ENCODE assay signal across 13 cellular contexts in the genomic region with DNA sequence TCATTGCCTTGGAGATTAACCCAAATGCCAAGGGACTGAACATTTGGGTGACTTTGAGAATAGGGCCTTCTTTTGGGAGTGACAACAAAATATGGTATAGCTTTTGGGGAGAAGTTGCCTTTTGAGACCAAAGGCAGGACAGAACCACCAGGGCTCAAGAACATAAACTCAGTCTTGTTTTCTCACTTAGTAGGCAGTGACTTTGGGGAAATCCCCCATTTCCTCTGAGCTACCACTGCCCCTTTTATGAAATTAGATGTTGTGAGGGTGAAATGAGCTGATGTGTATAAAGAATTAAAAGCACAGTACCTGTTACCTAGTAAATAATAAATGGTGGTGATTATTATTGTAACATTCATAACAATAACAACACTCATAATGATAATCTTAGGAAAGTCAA. TPM values are rescaled to one million over a fixed set of nuclear protein-coding genes. Genes with fewer than 3 reads are reported as not detected.
A peak's percentile ranks its signal among the peaks of the same experiment; 100 is the strongest.
DNase-seq lines count a peak whose midpoint lies in the region; ATAC-seq and TF ChIP-seq lines count a peak whose summit lies in the region.
"Had no signal": no experiment of that assay in that cellular context is flagged by ENCODE, and none has a peak within 500 bp of the region (broad histone marks: within the 10 kb centered on the region; RNA-seq: fewer than 3 reads in every experiment).

No MANE protein-coding gene starts in this region.

- no peaks in the 10 kb centered on the region for H3K27me3 Mint-ChIP-seq in CD8-positive, alpha-beta T cell (ENCODE audit: low read depth)

- H3K4me3 Mint-ChIP-seq in CD8-positive, alpha-beta T cell = no peak overlapping the region

- H3K4me3 ChIP-seq in CD8-positive, alpha-beta T cell (ENCODE audit: low read depth, low read length) = no peak overlapping the region
- H3K4me3 ChIP-seq in HL-60 (replicated peaks; ENCODE audit: insufficient read depth, low read length) (no peak overlapping the region), aorta (ENCODE audit: low read length in 2 of 2) (no peak overlapping the region)
- H3K4me3 ChIP-seq: cardiac muscle cell, right atrium auricular region, tibial artery had no signal

- no peaks in the 10 kb centered on the region for H3K27me3 ChIP-seq in CD8-positive, alpha-beta T cell (ENCODE audit: insufficient read depth, low read length)
- H3K27me3 ChIP-seq in HL-60 (ENCODE audit: insufficient read depth, poor library complexity, severe bottlenecking) = no peaks in the 10 kb centered on the region
- H3K27me3 ChIP-seq in aorta (ENCODE audit: control insufficient read depth in 1 of 2, insufficient read depth in 2 of 2, low read length in 1 of 2) = no peaks in the 10 kb centered on the region
- H3K27me3 ChIP-seq: cardiac muscle cell, right atrium auricular region, tibial artery had no signal

- no peak overlapping the region for H3K27ac ChIP-seq in CD8-positive, alpha-beta T cell (ENCODE audit: low read depth, low read length)
- H3K27ac ChIP-seq in HL-60 (replicated peaks) (peak overlapping the region; percentile 81), aorta (ENCODE audit: low read depth in 1 of 2, low read length in 2 of 2) (no peak overlapping the region), caudate nucleus (ENCODE audit: low read depth, low read length) (no peak overlapping the region)
- H3K27ac ChIP-seq: cardiac muscle cell, right atrium auricular region, tibial artery had no signal

- intact Hi-C loops in CD8-positive, alpha-beta T cell (cut with DNase I, micrococcal nuclease) = loop anchor here in 1 of 2 experiments (5.0 kb wide), 1 partner anchor 35 kb away; the partner anchor contains the start of gene GPD2
- intact Hi-C loops in aorta (cut with DNase I) = no loop called here

- H3K27ac Mint-ChIP-seq in CD8-positive, alpha-beta T cell = no peak overlapping the region

- H3K4me1 Mint-ChIP-seq in CD8-positive, alpha-beta T cell (ENCODE audit: low read depth) = peaks cover 52% of the 10 kb centered on the region

- peak; percentile 62 for ATAC-seq in CD8-positive, alpha-beta T cell
- ATAC-seq in GM18907 (IDR thresholded peaks at IDR 0.05; ENCODE audit: unreplicated experiment) = peak; percentile 55
- peak; percentile 34 for ATAC-seq in HG02852 (IDR thresholded peaks at IDR 0.05; ENCODE audit: unreplicated experiment)
- ATAC-seq in aorta (ENCODE audit: low FRiP score) = no peak
- no peak for ATAC-seq in GM21447 (IDR thresholded peaks at IDR 0.05; ENCODE audit: unreplicated experiment)

- H3K36me3 ChIP-seq in CD8-positive, alpha-beta T cell (ENCODE audit: insufficient read depth, low read length) = no peaks in the 10 kb centered on the region
- no peaks in the 10 kb centered on the region for H3K36me3 ChIP-seq in aorta (ENCODE audit: control insufficient read depth in 1 of 2, insufficient read depth in 2 of 2, low read length in 1 of 2)
- H3K36me3 ChIP-seq: cardiac muscle cell, right atrium auricular region, tibial artery had no signal

- TF ChIP-seq CTCF in CD8-positive, alpha-beta T cell (IDR thresholded peaks at IDR 0.05) = no peak
- TF ChIP-seq CTCF in HL-60 (IDR thresholded peaks at IDR 0.05; ENCODE audit: insufficient read depth, low read length) = no peak

- peaks cover 13% of the 10 kb centered on the region for H3K36me3 Mint-ChIP-seq in CD8-positive, alpha-beta T cell

- POLR2A ChIA-PET in CD8-positive, alpha-beta T cell (lab: Charles Lee) = interaction anchor here (0.7 to 1.0 kb wide), 2 partner anchors 19 to 72 kb away, joined by 3 read pairs; no protein-coding TSS in a partner anchor

- H3K9me3 ChIP-seq in CD8-positive, alpha-beta T cell (ENCODE audit: low read length) = no peaks in the 10 kb centered on the region
- H3K9me3 ChIP-seq in aorta (ENCODE audit: control insufficient read depth, low read length) = no peaks in the 10 kb centered on the region
- H3K9me3 ChIP-seq: right atrium auricular region, tibial artery had no signal

- CTCF ChIA-PET in CD8-positive, alpha-beta T cell (lab: Charles Lee) = no interaction called here

- no peak for DNase-seq in CD8-positive, alpha-beta T cell
- DNase-seq in HL-60 (ENCODE audit: low read depth in 1 of 2, low spot score in 1 of 2) (no peak), aorta (no peak), midbrain (lab: John Stamatoyannopoulos, UW) (no peak), caudate nucleus (lab: John Stamatoyannopoulos, UW) (no peak)
- DNase-seq: activated effector memory CD4-positive, alpha-beta T cell treated with Interleukin-2 at 50 U/mL for 16 hours; NCI-H446 treated with DMSO at 0.1 percent for 48 hours; tibial artery had no signal

- peaks cover 6% of the 10 kb centered on the region for H3K4me1 ChIP-seq in CD8-positive, alpha-beta T cell (ENCODE audit: insufficient read depth, low read length)
- H3K4me1 ChIP-seq in aorta (ENCODE audit: control insufficient read depth in 1 of 2, insufficient read depth in 2 of 2, low read length in 2 of 2) = peaks cover 4 to 5% of the 10 kb centered on the region in 2 donors

- no peaks in the 10 kb centered on the region for H3K9me3 Mint-ChIP-seq in CD8-positive, alpha-beta T cell

RNA-seq across cellular contexts. Expression of gene GPD2, which starts 36.5 kb away (rescaled TPM):
- 1 to 10 TPM; 4.7 to 6.9 TPM for total RNA-seq in CD8-positive, alpha-beta T cell
- 10 to 100 TPM; 16.3 to 31.3 TPM for total RNA-seq in aorta
- polyA plus RNA-seq in aorta = 10 to 100 TPM in 1 of 2 donors, 1 to 10 TPM in 1; 3.9 to 11.5 TPM

Comparison
In these comparisons a context has a peak if more than half of its experiments do, and no peak if none do; other contexts are left out.
1. ATAC-seq: peak in CD8-positive, alpha-beta T cell (single experiment), GM18907 (single experiment) and HG02852 (single experiment); none in aorta (single experiment) and GM21447 (single experiment).